ENCODE assay signal across 23 cellular contexts in the genomic region with DNA sequence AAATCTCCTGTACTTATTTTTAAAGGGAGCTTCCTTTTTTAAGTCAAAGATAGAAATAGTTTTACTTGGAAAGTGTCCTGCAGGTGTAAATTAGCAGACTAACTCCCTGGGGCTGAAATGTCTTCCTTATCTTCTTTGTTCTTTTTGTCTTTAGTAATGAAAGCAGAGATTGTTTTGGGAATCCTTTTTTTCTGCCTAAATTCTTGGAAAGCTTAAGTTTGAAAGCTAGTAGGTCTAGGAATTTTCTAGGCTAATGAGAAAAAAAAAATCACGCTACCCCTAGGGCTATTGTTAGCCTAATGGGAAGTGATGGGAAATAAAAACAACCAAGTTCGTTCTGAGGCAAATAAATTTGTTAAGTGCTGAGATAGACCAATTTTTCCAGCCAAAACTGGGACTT.
"Had no signal": no experiment of that assay in that cellular context is flagged by ENCODE, and none has a peak within 500 bp of the region (broad histone marks: within the 10 kb centered on the region; RNA-seq: fewer than 3 reads in every experiment).

No MANE protein-coding gene starts in this region.

- H3K4me1 Mint-ChIP-seq: activated CD4-positive, alpha-beta T cell treated with anti-CD3 and anti-CD28 coated beads, Interleukin-2, amount 10 ng/mL, durations not matched to agents 7 days and 5 days; activated naive CD4-positive, alpha-beta T cell treated with anti-CD3 and anti-CD28 coated beads, Interleukin-2, amount 50 U/mL, for 24 hours; memory B cell had no signal

- H3K36me3 ChIP-seq: esophagus muscularis mucosa, gastrocnemius medialis, ovary, upper lobe of right lung had no signal

- H3K4me1 ChIP-seq: gastrocnemius medialis, psoas muscle, upper lobe of right lung had no signal

- H3K27me3 ChIP-seq: esophagus muscularis mucosa, gastrocnemius medialis, ovary, upper lobe of right lung had no signal

- H3K27ac Mint-ChIP-seq: activated CD4-positive, alpha-beta T cell treated with anti-CD3 and anti-CD28 coated beads, Interleukin-2, amount 10 ng/mL, durations not matched to agents 7 days and 5 days; activated naive CD4-positive, alpha-beta T cell treated with anti-CD3 and anti-CD28 coated beads, Interleukin-2, amount 50 U/mL, for 24 hours; memory B cell had no signal

- H3K9me3 ChIP-seq: esophagus muscularis mucosa, gastrocnemius medialis, mucosa of descending colon, ovary, upper lobe of right lung had no signal

- H3K4me3 ChIP-seq: esophagus muscularis mucosa, gastrocnemius medialis, mucosa of descending colon, ovary, psoas muscle, upper lobe of right lung had no signal

- H3K27ac ChIP-seq: esophagus muscularis mucosa, gastrocnemius medialis, ovary, psoas muscle, upper lobe of right lung had no signal

- H3K36me3 Mint-ChIP-seq: activated naive CD4-positive, alpha-beta T cell treated with anti-CD3 and anti-CD28 coated beads, Interleukin-2, amount 50 U/mL, for 24 hours; memory B cell had no signal

- DNase-seq: activated CD4-positive, alpha-beta T cell treated with anti-CD3 and anti-CD28 coated beads, Interleukin-2, amount 10 ng/mL, durations not matched to agents 7 days and 5 days; activated CD4-positive, CD25-positive, alpha-beta regulatory T cell treated with anti-CD3 and anti-CD28 coated beads, Interleukin-2, amount 50 U/mL, for 72 hours; activated gamma-delta T cell treated with Interleukin-2 at 50 U/mL for 16 hours; activated T-cell treated with anti-CD3 and anti-CD28 coated beads, Interleukin-2, amount 50 U/mL, for 1 hour; aorta; central memory CD4-positive, alpha-beta T cell; dermis blood vessel endothelial cell; effector memory CD4-positive, alpha-beta T cell; gastrocnemius medialis; hippocampal formation; islet precursor cell; left cardiac atrium; mucosa of descending colon; ovary; psoas muscle; right cardiac atrium; stimulated activated CD4-positive, alpha-beta T cell treated with anti-CD3 and anti-CD28 coated beads, Interleukin-4, amount 100 ng/mL, for 24 hours; stimulated activated naive CD4-positive, alpha-beta T cell treated with Interleukin-2 at 50 U/mL for 16 hours; T-helper 2 cell; upper lobe of right lung had no signal

- H3K4me3 Mint-ChIP-seq: activated CD4-positive, alpha-beta T cell treated with anti-CD3 and anti-CD28 coated beads, Interleukin-2, amount 10 ng/mL, durations not matched to agents 7 days and 5 days; activated naive CD4-positive, alpha-beta T cell treated with anti-CD3 and anti-CD28 coated beads, Interleukin-2, amount 50 U/mL, for 24 hours; memory B cell had no signal

- H3K27me3 Mint-ChIP-seq: activated CD4-positive, alpha-beta T cell treated with anti-CD3 and anti-CD28 coated beads, Interleukin-2, amount 10 ng/mL, durations not matched to agents 7 days and 5 days; activated naive CD4-positive, alpha-beta T cell treated with anti-CD3 and anti-CD28 coated beads, Interleukin-2, amount 50 U/mL, for 24 hours had no signal
